ENCODE assay signal across 21 cellular contexts in the genomic region with DNA sequence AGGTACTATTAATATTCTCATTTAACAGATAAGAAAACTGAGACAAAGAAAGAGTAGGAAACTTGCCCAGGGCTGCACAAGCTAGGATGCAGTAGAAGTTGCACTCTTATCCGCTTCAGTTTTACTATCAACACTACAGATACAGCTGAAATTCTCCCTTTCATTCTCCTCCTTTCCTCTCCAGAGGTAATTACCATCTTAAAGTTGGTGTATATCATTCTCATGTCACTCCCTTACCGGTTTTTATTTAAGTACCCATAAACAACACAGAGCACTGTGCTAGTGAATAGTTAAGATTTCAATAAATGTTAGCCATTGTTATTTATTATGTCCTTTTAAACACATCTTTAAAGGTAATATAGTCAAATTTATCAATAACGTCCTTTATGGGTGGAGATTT. TPM values are rescaled to one million over a fixed set of nuclear protein-coding genes. Genes with fewer than 3 reads are reported as not detected.
DNase-seq lines count a peak whose midpoint lies in the region; ATAC-seq, FAIRE-seq and TF ChIP-seq lines count a peak whose summit lies in the region.
"Had no signal": no experiment of that assay in that cellular context is flagged by ENCODE, and none has a peak within 500 bp of the region (broad histone marks: within the 10 kb centered on the region; RNA-seq: fewer than 3 reads in every experiment).

No MANE protein-coding gene starts in this region.

- intact Hi-C loops in natural killer cell (cut with micrococcal nuclease) = no loop called here
- intact Hi-C loops in PC-9 (cut with micrococcal nuclease; ENCODE audit: unreplicated experiment) = no loop called here

- no peaks in the 10 kb centered on the region for H3K9me3 ChIP-seq in PC-9 (ENCODE audit: insufficient read depth, low read depth)

- no peaks in the 10 kb centered on the region for H3K27me3 Mint-ChIP-seq in natural killer cell treated with Interleukin-12 subunit alpha and Interleukin-12 subunit beta and Interleukin-15 and Interleukin-18, amount 100 ng/mL, for 72 hours
- H3K27me3 Mint-ChIP-seq in natural killer cell (ENCODE audit: low read depth in 2 of 2) = no peaks in the 10 kb centered on the region
- no peaks in the 10 kb centered on the region for H3K27me3 Mint-ChIP-seq in type B pancreatic cell
- no peaks in the 10 kb centered on the region for H3K27me3 Mint-ChIP-seq in stimulated activated memory B cell treated with anti-CD40 and anti-IgM and Interleukin-4, amounts not matched to agents 10 μg/mL and 1 μg/mL and 100 μg/mL, for 72 hours
- H3K27me3 Mint-ChIP-seq: CD4-positive, CD25-positive, alpha-beta regulatory T cell had no signal

- H3K4me3 Mint-ChIP-seq in natural killer cell treated with Interleukin-12 subunit alpha and Interleukin-12 subunit beta and Interleukin-15 and Interleukin-18, amount 100 ng/mL, for 72 hours = peak overlapping the region; percentile 2
- H3K4me3 Mint-ChIP-seq in natural killer cell = no peak overlapping the region
- peak overlapping the region; percentile 3 for H3K4me3 Mint-ChIP-seq in type B pancreatic cell
- H3K4me3 Mint-ChIP-seq in stimulated activated memory B cell treated with anti-CD40 and anti-IgM and Interleukin-4, amounts not matched to agents 10 μg/mL and 1 μg/mL and 100 μg/mL, for 72 hours = no peak overlapping the region

- peak overlapping the region; percentile 43; the same call in 1 of the 2 replicates for H3K27ac ChIP-seq in PC-9

- peaks cover 41% of the 10 kb centered on the region for H3F3A ChIP-seq in PC-9 (ENCODE audit: insufficient read depth, low read depth)

- H3K4me1 ChIP-seq in PC-9 (replicated peaks; ENCODE audit: insufficient read depth) = peaks cover 79% of the 10 kb centered on the region

- no TSS peak for BruUV-seq in PC-9 (replicated peaks; lab: Mats Ljungman, UMichigan)

- no peak for DNase-seq in natural killer cell treated with Interleukin-12 subunit alpha and Interleukin-12 subunit beta and Interleukin-15 and Interleukin-18, amount 100 ng/mL, for 72 hours (ENCODE audit: low spot score)
- DNase-seq in natural killer cell (no peak), PC-9 (no peak), left kidney (ENCODE audit: low read depth, low spot score) (peak; percentile 22), type B pancreatic cell (ENCODE audit: extremely low spot score, unreplicated experiment) (no peak), left lobe of liver (ENCODE audit: low spot score) (no peak), D721Med (ENCODE audit: insufficient read length, low spot score) (no peak)
- DNase-seq: CD4-positive, CD25-positive, alpha-beta regulatory T cell; DMS 273 treated with DMSO at 0.1 percent for 48 hours; DMS79 treated with DMSO at 0.1 percent for 48 hours; H7; KBM-7; NCI-H1092 treated with DMSO at 0.1 percent for 48 hours; NCI-H1436 treated with DMSO at 0.1 percent for 48 hours; NCI-H2029 treated with DMSO at 0.1 percent for 48 hours; NCI-H2171 treated with DMSO at 0.1 percent for 48 hours; NCI-H524 treated with DMSO at 0.1 percent for 48 hours; NCI-H82; Right ventricle myocardium superior had no signal

- H3K79me2 ChIP-seq in PC-9 (ENCODE audit: low read depth) = peaks cover 81% of the 10 kb centered on the region

- peaks cover 30% of the 10 kb centered on the region for H3K36me3 ChIP-seq in PC-9 (ENCODE audit: low read depth)

- ATAC-seq in natural killer cell treated with Interleukin-12 subunit alpha and Interleukin-12 subunit beta and Interleukin-15 and Interleukin-18, amount 100 ng/mL, for 72 hours = no peak
- ATAC-seq in natural killer cell = no peak
- no peak for ATAC-seq in left lobe of liver
- no peak for ATAC-seq in stimulated activated memory B cell treated with anti-CD40 and anti-IgM and Interleukin-4, amounts not matched to agents 10 μg/mL and 1 μg/mL and 100 μg/mL, for 72 hours

- H3K27ac Mint-ChIP-seq in natural killer cell treated with Interleukin-12 subunit alpha and Interleukin-12 subunit beta and Interleukin-15 and Interleukin-18, amount 100 ng/mL, for 72 hours = no peak overlapping the region
- H3K27ac Mint-ChIP-seq in natural killer cell (no peak overlapping the region), type B pancreatic cell (peak overlapping the region; percentile 19)
- no peak overlapping the region for H3K27ac Mint-ChIP-seq in stimulated activated memory B cell treated with anti-CD40 and anti-IgM and Interleukin-4, amounts not matched to agents 10 μg/mL and 1 μg/mL and 100 μg/mL, for 72 hours

- POLR2A ChIA-PET in PC-9 (lab: Charles Lee; ENCODE audit: unreplicated experiment) = no interaction called here

- H2AFZ ChIP-seq in PC-9 = no peak overlapping the region

- no peaks in the 10 kb centered on the region for H3K9me2 ChIP-seq in PC-9 (ENCODE audit: insufficient read depth)

- FAIRE-seq in D721Med (lab: Jason Lieb, UNC) = no peak
- FAIRE-seq: GM12891 had no signal

- peak overlapping the region; percentile 57 for H3K4me2 ChIP-seq in PC-9

- TF ChIP-seq CTCF in natural killer cell (IDR thresholded peaks at IDR 0.05) = no peak
- no peak for TF ChIP-seq CTCF in PC-9 (conservative IDR thresholded peaks at IDR 0.05)
- TF ChIP-seq CTCF in type B pancreatic cell (conservative IDR thresholded peaks at IDR 0.05) = no peak
- TF ChIP-seq CTCF in D721Med (IDR thresholded peaks at IDR 0.05; ENCODE audit: insufficient read depth, missing control alignments) = no peak

- H3K4me3 ChIP-seq in PC-9 = no peak overlapping the region

- peaks cover 29% of the 10 kb centered on the region for H3K36me3 Mint-ChIP-seq in natural killer cell treated with Interleukin-12 subunit alpha and Interleukin-12 subunit beta and Interleukin-15 and Interleukin-18, amount 100 ng/mL, for 72 hours
- H3K36me3 Mint-ChIP-seq in natural killer cell (peaks cover 16% of the 10 kb centered on the region), type B pancreatic cell (peaks cover 23% of the 10 kb centered on the region)
- H3K36me3 Mint-ChIP-seq in stimulated activated memory B cell treated with anti-CD40 and anti-IgM and Interleukin-4, amounts not matched to agents 10 μg/mL and 1 μg/mL and 100 μg/mL, for 72 hours = peaks cover 29% of the 10 kb centered on the region

- peaks cover 33 to 46% of the 10 kb centered on the region in 2 donors for H3K4me1 Mint-ChIP-seq in natural killer cell treated with Interleukin-12 subunit alpha and Interleukin-12 subunit beta and Interleukin-15 and Interleukin-18, amount 100 ng/mL, for 72 hours (ENCODE audit: low read depth in 2 of 2)
- peaks cover 64 to 65% of the 10 kb centered on the region in 2 donors for H3K4me1 Mint-ChIP-seq in natural killer cell
- H3K4me1 Mint-ChIP-seq in type B pancreatic cell (ENCODE audit: unreplicated experiment) = peaks cover 21% of the 10 kb centered on the region
- peaks cover 48% of the 10 kb centered on the region for H3K4me1 Mint-ChIP-seq in stimulated activated memory B cell treated with anti-CD40 and anti-IgM and Interleukin-4, amounts not matched to agents 10 μg/mL and 1 μg/mL and 100 μg/mL, for 72 hours

- no peaks in the 10 kb centered on the region for H3K9me3 Mint-ChIP-seq in natural killer cell treated with Interleukin-12 subunit alpha and Interleukin-12 subunit beta and Interleukin-15 and Interleukin-18, amount 100 ng/mL, for 72 hours
- no peaks in the 10 kb centered on the region for H3K9me3 Mint-ChIP-seq in natural killer cell
- no peaks in the 10 kb centered on the region for H3K9me3 Mint-ChIP-seq in type B pancreatic cell
- no peaks in the 10 kb centered on the region for H3K9me3 Mint-ChIP-seq in stimulated activated memory B cell treated with anti-CD40 and anti-IgM and Interleukin-4, amounts not matched to agents 10 μg/mL and 1 μg/mL and 100 μg/mL, for 72 hours
- H3K9me3 Mint-ChIP-seq: CD4-positive, CD25-positive, alpha-beta regulatory T cell had no signal

- no peaks in the 10 kb centered on the region for H4K20me1 ChIP-seq in PC-9 (ENCODE audit: insufficient read depth)

- H3K27me3 ChIP-seq in PC-9 (ENCODE audit: insufficient read depth, low read depth) = no peaks in the 10 kb centered on the region

- CTCF ChIA-PET in PC-9 (lab: Charles Lee) = no interaction called here

RNA-seq across cellular contexts. Expression of gene GDE1, which starts 3.5 kb away (rescaled TPM):
- total RNA-seq in natural killer cell treated with Interleukin-12 subunit alpha and Interleukin-12 subunit beta and Interleukin-15 and Interleukin-18, amount 100 ng/mL, for 72 hours = 10 to 100 TPM; 26.6 to 29.3 TPM
- 10 to 100 TPM; 35.5 to 40.4 (median 35.9) TPM for total RNA-seq in natural killer cell
- total RNA-seq in PC-9 (2021) = 131 and 154 TPM in 2 replicates
- 66.7 and 90.0 TPM in 2 replicates for total RNA-seq in type B pancreatic cell (ENCODE audit: low replicate concordance)
- total RNA-seq in left lobe of liver = 22.0 TPM

RNA-seq across cellular contexts. Expression of gene CCP110, which starts 5.3 kb away (rescaled TPM):
- total RNA-seq in natural killer cell treated with Interleukin-12 subunit alpha and Interleukin-12 subunit beta and Interleukin-15 and Interleukin-18, amount 100 ng/mL, for 72 hours = 10 to 100 TPM; 19.4 to 28.9 TPM
- total RNA-seq in natural killer cell (10 to 100 TPM; 14.1 to 18.0 (median 17.5) TPM), PC-9 (2021) (23.4 and 31.9 TPM in 2 replicates), type B pancreatic cell (ENCODE audit: low replicate concordance) (14.7 and 29.1 TPM in 2 replicates), left lobe of liver (2.7 TPM)

RNA-seq across cellular contexts. Expression of gene VPS35L, which starts 37.1 kb away (rescaled TPM):
- 10 to 100 TPM; 41.1 to 52.6 TPM for total RNA-seq in natural killer cell treated with Interleukin-12 subunit alpha and Interleukin-12 subunit beta and Interleukin-15 and Interleukin-18, amount 100 ng/mL, for 72 hours
- total RNA-seq in natural killer cell = 10 to 100 TPM; 37.4 to 53.5 (median 44.4) TPM
- total RNA-seq in PC-9 (2021) = 11.7 and 12.1 TPM in 2 replicates
- total RNA-seq in type B pancreatic cell (ENCODE audit: low replicate concordance) = 59.1 and 62.0 TPM in 2 replicates
- total RNA-seq in left lobe of liver = 16.5 TPM

Comparison
In these comparisons a context has a peak if more than half of its experiments do, and no peak if none do; other contexts are left out.
1. H3K4me3 Mint-ChIP-seq: peak in natural killer cell treated with Interleukin-12 subunit alpha and Interleukin-12 subunit beta and Interleukin-15 and Interleukin-18, amount 100 ng/mL, for 72 hours (single experiment) and type B pancreatic cell (single experiment); none in natural killer cell (single experiment) and stimulated activated memory B cell treated with anti-CD40 and anti-IgM and Interleukin-4, amounts not matched to agents 10 μg/mL and 1 μg/mL and 100 μg/mL, for 72 hours (single experiment).